Comparison of ENCODE assay signal across 14 cellular contexts in genomic region chr2:154699560-154699901, GRCh38. TPM values are rescaled to one million over a fixed set of nuclear protein-coding genes. Genes with fewer than 3 reads are reported as not detected.
DNase-seq lines count a peak whose midpoint lies in the region; ATAC-seq and TF ChIP-seq lines count a peak whose summit lies in the region.
"Had no signal": no experiment of that assay in that cellular context is flagged by ENCODE, and none has a peak within 500 bp of the region (broad histone marks: within the 10 kb centered on the region; RNA-seq: fewer than 3 reads in every experiment).

No MANE protein-coding gene starts in this region.

- H3K36me3 ChIP-seq in HUES64 (ENCODE audit: insufficient read depth, low read length) (no peaks in the 10 kb centered on the region), endocrine pancreas (ENCODE audit: control insufficient read depth, insufficient read depth, low read length) (no peaks in the 10 kb centered on the region), parathyroid adenoma (ENCODE audit: control insufficient read depth, insufficient read depth, low read length) (no peaks in the 10 kb centered on the region)
- H3K36me3 ChIP-seq: BLaER1, heart right ventricle had no signal

- peak overlapping the region; percentile 88 for H2AFZ ChIP-seq in parathyroid adenoma

- H3K9me3 ChIP-seq in HUES64 (ENCODE audit: insufficient read depth, low read depth, low read length), result no peaks in the 10 kb centered on the region
- H3K9me3 ChIP-seq in endocrine pancreas (ENCODE audit: control insufficient read depth, low read length), result no peaks in the 10 kb centered on the region
- no peaks in the 10 kb centered on the region for H3K9me3 ChIP-seq in parathyroid adenoma (ENCODE audit: control insufficient read depth, low read length)
- H3K9me3 ChIP-seq: heart right ventricle had no signal

- no peak for TF ChIP-seq CTCF in parathyroid adenoma (IDR thresholded peaks at IDR 0.05)

- H3K27ac ChIP-seq in HUES64 (ENCODE audit: low read depth, low read length), result no peak overlapping the region
- H3K27ac ChIP-seq in parathyroid adenoma, result no peak overlapping the region
- H3K27ac ChIP-seq: BLaER1, heart right ventricle had no signal

- H3K9ac ChIP-seq in HUES64 (ENCODE audit: low read depth, low read length), result no peak overlapping the region
- H3K9ac ChIP-seq in endocrine pancreas (ENCODE audit: control insufficient read depth, insufficient read depth, low read length), result no peak overlapping the region
- no peak overlapping the region for H3K9ac ChIP-seq in parathyroid adenoma
- H3K9ac ChIP-seq: BLaER1 had no signal

- 92% methylated on average over 9 of the region's 9 CpGs for WGBS in HUES64

- H3K4me3 ChIP-seq in HUES64 (ENCODE audit: low read length) (peak overlapping the region; percentile 62), endocrine pancreas (ENCODE audit: control insufficient read depth, insufficient read depth, low read length) (peak overlapping the region; percentile 93), parathyroid adenoma (ENCODE audit: low read depth, low read length) (no peak overlapping the region)
- H3K4me3 ChIP-seq: BLaER1 had no signal

- H3K27me3 ChIP-seq in HUES64 (ENCODE audit: insufficient read depth, low read length), result peaks cover 56% of the 10 kb centered on the region
- H3K27me3 ChIP-seq in endocrine pancreas (ENCODE audit: control insufficient read depth, insufficient read depth, low read length), result no peaks in the 10 kb centered on the region
- H3K27me3 ChIP-seq in parathyroid adenoma (ENCODE audit: control insufficient read depth, insufficient read depth, low read length), result peaks cover 3% of the 10 kb centered on the region
- H3K27me3 ChIP-seq: BLaER1 had no signal

- DNase-seq in DMS 273 treated with DMSO at 0.1 percent for 48 hours (lab: John Stamatoyannopoulos, UW) (peak; percentile 80), T-helper 2 cell (no peak), SIG-M5 (lab: John Stamatoyannopoulos, UW) (no peak), SKM-1 treated with dmso at 0.1 percent for 144 hours (lab: John Stamatoyannopoulos, UW; ENCODE audit: unreplicated experiment) (no peak)
- DNase-seq: activated CD4-positive, alpha-beta T cell treated with anti-CD3 and anti-CD28 coated beads for 1 hour; heart right ventricle; stimulated activated CD4-positive, alpha-beta T cell treated with anti-CD3 and anti-CD28 coated beads, Interleukin-4, amount 100 ng/mL, for 1 hour; stimulated activated naive CD4-positive, alpha-beta T cell had no signal

- ATAC-seq in HG03139 (IDR thresholded peaks at IDR 0.05; ENCODE audit: unreplicated experiment), result no peak

- no peaks in the 10 kb centered on the region for H3K79me2 ChIP-seq in parathyroid adenoma

- no peak overlapping the region for H3K4me2 ChIP-seq in parathyroid adenoma (ENCODE audit: low read length)
- H3K4me2 ChIP-seq: BLaER1 had no signal

- H3K4me1 ChIP-seq in HUES64 (ENCODE audit: insufficient read depth, low read length) (peaks cover 8% of the 10 kb centered on the region; the same call in 1 of the 2 replicates), endocrine pancreas (ENCODE audit: control insufficient read depth, insufficient read depth, low read length) (peaks cover 16% of the 10 kb centered on the region), parathyroid adenoma (no peaks in the 10 kb centered on the region)
- H3K4me1 ChIP-seq: BLaER1 had no signal

RNA-seq across cellular contexts. Expression of gene KCNJ3, which starts 1.0 kb away (rescaled TPM):
- polyA plus RNA-seq in HUES64 (2013, experiment 1 of 2), result 0.15 TPM
- 0.38 TPM for polyA plus RNA-seq in HUES64 (2013, experiment 2 of 2)
- polyA plus RNA-seq: endothelial cell of umbilical vein had no signal
